17 cellular contexts compared by ENCODE assay signal in the genomic region with DNA sequence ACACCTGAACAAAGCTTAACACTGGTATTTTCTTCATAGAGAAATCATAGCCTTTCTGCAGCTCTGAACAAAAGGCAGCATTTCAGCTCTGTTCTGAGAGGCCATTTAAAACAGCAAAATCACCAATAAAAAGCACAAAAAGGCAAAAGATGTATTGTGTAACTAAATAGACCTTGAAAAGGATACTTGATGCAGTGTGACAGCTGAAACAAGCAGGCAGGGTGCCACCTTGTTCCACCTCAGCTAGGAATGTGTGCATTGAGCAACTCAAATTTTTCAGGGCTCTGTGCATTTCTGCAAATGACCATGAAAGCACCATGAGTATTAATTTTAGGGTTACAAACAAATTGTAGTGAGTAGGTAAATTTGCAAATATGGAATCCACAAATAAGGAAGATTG.
DNase-seq lines count a peak whose midpoint lies in the region; ATAC-seq, FAIRE-seq and TF ChIP-seq lines count a peak whose summit lies in the region.
"Had no signal": no experiment of that assay in that cellular context is flagged by ENCODE, and none has a peak within 500 bp of the region (broad histone marks: within the 10 kb centered on the region; RNA-seq: fewer than 3 reads in every experiment).

No MANE protein-coding gene starts in this region.

- H3K27me3 ChIP-seq in psoas muscle (ENCODE audit: insufficient read depth in 3 of 3, low read length in 2 of 3), result no peaks in the 10 kb centered on the region

- no peak for DNase-seq in D721Med (ENCODE audit: insufficient read length, low spot score)
- DNase-seq in NCI-H2227 treated with DMSO at 0.1 percent for 48 hours (lab: John Stamatoyannopoulos, UW), result peak; percentile 53
- peak; percentile 16 for DNase-seq in fibroblast of the aortic adventitia (ENCODE audit: low read depth)
- peak in 1 of 2 donors; percentile 63 for DNase-seq in psoas muscle
- no peak for DNase-seq in pons (ENCODE audit: low spot score)
- DNase-seq in NCI-H510A treated with DMSO at 0.1 percent for 48 hours (lab: John Stamatoyannopoulos, UW), result no peak
- DNase-seq: Calu3; CD4-positive, CD25-positive, alpha-beta regulatory T cell; DMS79; GM23248; KBM-7; NCI-H1092; NCI-H510A; SHP77 treated with DMSO at 0.1 percent for 48 hours had no signal

- intact Hi-C loops in psoas muscle (cut with DNase I), result no loop called here

- peak; percentile 35 for FAIRE-seq in D721Med (lab: Jason Lieb, UNC)
- FAIRE-seq: GM12878 had no signal

- H3K4me3 ChIP-seq in fibroblast of the aortic adventitia (ENCODE audit: low read depth, low read length) (no peak overlapping the region), psoas muscle (no peak overlapping the region)
- H3K4me3 ChIP-seq: GM12878, GM23248 had no signal

- H3K4me1 ChIP-seq in psoas muscle, result peaks cover 20% of the 10 kb centered on the region

- peak in 3 of 4 donors; percentile 30 to 81 (median 67) for ATAC-seq in psoas muscle
- no peak for ATAC-seq in GM21619 (IDR thresholded peaks at IDR 0.05; ENCODE audit: unreplicated experiment)
- ATAC-seq: GM12878 had no signal

- TF ChIP-seq CTCF in D721Med (IDR thresholded peaks at IDR 0.05; ENCODE audit: insufficient read depth, missing control alignments) (no peak), fibroblast of the aortic adventitia (IDR thresholded peaks at IDR 0.05; ENCODE audit: insufficient read depth, low read length) (no peak), psoas muscle (IDR thresholded peaks at IDR 0.05) (no peak)

- H3K27ac ChIP-seq in psoas muscle, result no peak overlapping the region
- H3K27ac ChIP-seq: GM23248, HL-60 had no signal

- no peaks in the 10 kb centered on the region for H3K36me3 ChIP-seq in psoas muscle (ENCODE audit: insufficient read depth in 1 of 2, low read depth in 1 of 2)

- H3K9me3 ChIP-seq in psoas muscle, result no peaks in the 10 kb centered on the region

Comparison
In these comparisons a context has a peak if more than half of its experiments do, and no peak if none do; other contexts are left out.
1. DNase-seq: peak in NCI-H2227 treated with DMSO at 0.1 percent for 48 hours (single experiment) and fibroblast of the aortic adventitia (single experiment); none in D721Med (single experiment), pons (single experiment) and NCI-H510A treated with DMSO at 0.1 percent for 48 hours (single experiment).